30 cellular contexts compared by ENCODE assay signal in the genomic region with DNA sequence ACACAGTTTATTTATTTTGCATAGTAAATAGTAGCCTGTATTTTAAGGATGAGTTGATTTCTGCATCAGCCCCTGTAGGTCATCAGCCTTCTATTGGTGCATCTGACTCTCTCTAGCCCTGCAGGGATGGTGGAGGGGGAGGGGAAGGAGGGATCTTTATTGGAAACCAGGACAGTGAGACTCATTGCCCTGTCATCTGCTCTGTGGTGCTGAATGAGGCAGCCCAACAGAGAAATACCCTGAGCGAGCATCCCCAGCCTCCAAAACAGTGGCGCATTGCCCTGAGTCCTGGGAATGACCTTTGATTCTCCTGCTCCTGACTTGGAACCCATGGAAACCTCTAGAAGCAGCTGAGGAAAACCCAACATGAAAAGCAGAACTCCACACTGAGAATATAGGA. TPM values are rescaled to one million over a fixed set of nuclear protein-coding genes. Genes with fewer than 3 reads are reported as not detected.
"Had no signal": no experiment of that assay in that cellular context is flagged by ENCODE, and none has a peak within 500 bp of the region (broad histone marks: within the 10 kb centered on the region; RNA-seq: fewer than 3 reads in every experiment).

No MANE protein-coding gene starts in this region.

- H3K36me3 Mint-ChIP-seq: activated CD8-positive, alpha-beta memory T cell treated with anti-CD3 and anti-CD28 coated beads, Interleukin-2, amount 10 ng/mL, durations not matched to agents 7 days and 5 days; activated naive CD4-positive, alpha-beta T cell treated with anti-CD3 and anti-CD28 coated beads, Interleukin-2, amount 50 U/mL, for 72 hours had no signal

- H3K9me3 ChIP-seq: MG63, SJSA1 had no signal

- H3K27ac Mint-ChIP-seq: activated B cell treated with CpG ODN at 0.5 μM for 24 hours; activated CD4-positive, alpha-beta T cell treated with anti-CD3 and anti-CD28 coated beads, Interleukin-2, amount 10 ng/mL, durations not matched to agents 24 days and 14 days; activated CD8-positive, alpha-beta memory T cell treated with anti-CD3 and anti-CD28 coated beads, Interleukin-2, amount 10 ng/mL, durations not matched to agents 7 days and 5 days; activated naive CD4-positive, alpha-beta T cell treated with anti-CD3 and anti-CD28 coated beads, Interleukin-2, amount 50 U/mL, for 72 hours; activated naive CD8-positive, alpha-beta T cell treated with anti-CD3 and anti-CD28 coated beads, Interleukin-2, amount 50 U/mL, for 24 hours; T-helper 1 cell treated with Interleukin-12 subunit alpha and Interleukin-12 subunit beta and Interleukin-4 antibody, amounts not matched to agents 30 μg/mL and 1 μg/mL, for 36 hours had no signal

- DNase-seq: activated B cell treated with CpG ODN at 0.5 μM for 24 hours; activated CD4-positive, alpha-beta T cell treated with anti-CD3 and anti-CD28 coated beads for 1 hour; activated CD4-positive, alpha-beta T cell treated with anti-CD3 and anti-CD28 coated beads, Interleukin-2, amount 10 ng/mL, durations not matched to agents 24 days and 14 days; activated CD4-positive, alpha-beta T cell treated with anti-CD3 and anti-CD28 coated beads, Interleukin-2, amount 50 U/mL, for 48 hours; activated CD8-positive, alpha-beta memory T cell treated with anti-CD3 and anti-CD28 coated beads, Interleukin-2, amount 10 ng/mL, durations not matched to agents 7 days and 5 days; activated effector memory CD4-positive, alpha-beta T cell treated with anti-CD3 and anti-CD28 coated beads, Interleukin-2, amount 50 U/mL, for 16 hours; activated naive CD4-positive, alpha-beta T cell treated with Interleukin-2 at 50 U/mL for 16 hours; activated naive CD8-positive, alpha-beta T cell treated with anti-CD3 and anti-CD28 coated beads, Interleukin-2, amount 50 U/mL, for 24 hours; activated T-cell treated with anti-CD3 and anti-CD28 coated beads, Interleukin-2, amount 50 U/mL, for 4 hours; amniotic stem cell; MG63; MV-4-11; NCI-H1092 treated with DMSO at 0.1 percent for 48 hours; NCI-H1417 treated with DMSO at 0.1 percent for 48 hours; NCI-H1694; NCI-H2029; NCI-H2107; NCI-H2171 treated with DMSO at 0.1 percent for 48 hours; NCI-H226; NCI-H526; SHP77 had no signal

- FAIRE-seq: astrocyte, RCC 7860 had no signal

- H3K4me3 Mint-ChIP-seq: activated B cell treated with CpG ODN at 0.5 μM for 24 hours; activated CD4-positive, alpha-beta T cell treated with anti-CD3 and anti-CD28 coated beads, Interleukin-2, amount 10 ng/mL, durations not matched to agents 24 days and 14 days; activated CD8-positive, alpha-beta memory T cell treated with anti-CD3 and anti-CD28 coated beads, Interleukin-2, amount 10 ng/mL, durations not matched to agents 7 days and 5 days; activated naive CD8-positive, alpha-beta T cell treated with anti-CD3 and anti-CD28 coated beads, Interleukin-2, amount 50 U/mL, for 24 hours; activated T-cell treated with anti-CD3 and anti-CD28 coated beads, Interleukin-2, amount 50 U/mL, for 4 hours; brain; T-helper 1 cell treated with Interleukin-12 subunit alpha and Interleukin-12 subunit beta and Interleukin-4 antibody, amounts not matched to agents 30 μg/mL and 1 μg/mL, for 36 hours had no signal

- H3K4me3 ChIP-seq: cardiac muscle cell, MG63, SJSA1 had no signal

- H3K27ac ChIP-seq: cardiac muscle cell, KMS-11, SJSA1 had no signal

- H3K36me3 ChIP-seq: cardiac muscle cell, MG63, SJSA1 had no signal

- H3K9ac ChIP-seq: KMS-11 had no signal

- H3K9me3 Mint-ChIP-seq: activated B cell treated with CpG ODN at 0.5 μM for 24 hours; activated CD4-positive, alpha-beta T cell treated with anti-CD3 and anti-CD28 coated beads, Interleukin-2, amount 10 ng/mL, durations not matched to agents 24 days and 14 days; activated naive CD4-positive, alpha-beta T cell treated with anti-CD3 and anti-CD28 coated beads, Interleukin-2, amount 50 U/mL, for 72 hours; activated naive CD8-positive, alpha-beta T cell treated with anti-CD3 and anti-CD28 coated beads, Interleukin-2, amount 50 U/mL, for 24 hours; activated T-cell treated with anti-CD3 and anti-CD28 coated beads, Interleukin-2, amount 50 U/mL, for 4 hours; T-helper 1 cell treated with Interleukin-12 subunit alpha and Interleukin-12 subunit beta and Interleukin-4 antibody, amounts not matched to agents 30 μg/mL and 1 μg/mL, for 36 hours had no signal

- H3K4me2 ChIP-seq: KMS-11 had no signal

- ATAC-seq: activated CD8-positive, alpha-beta memory T cell treated with anti-CD3 and anti-CD28 coated beads, Interleukin-2, amount 10 ng/mL, durations not matched to agents 7 days and 5 days; activated naive CD4-positive, alpha-beta T cell treated with anti-CD3 and anti-CD28 coated beads, Interleukin-2, amount 50 U/mL, for 72 hours; activated naive CD8-positive, alpha-beta T cell treated with anti-CD3 and anti-CD28 coated beads, Interleukin-2, amount 50 U/mL, for 24 hours; activated T-cell treated with anti-CD3 and anti-CD28 coated beads, Interleukin-2, amount 50 U/mL, for 4 hours had no signal

RNA-seq across cellular contexts. Expression of gene STH, which starts 45.5 kb away (rescaled TPM):
- total RNA-seq: activated B cell treated with CpG ODN at 0.5 μM for 24 hours; activated CD4-positive, alpha-beta T cell treated with anti-CD3 and anti-CD28 coated beads, Interleukin-2, amount 10 ng/mL, durations not matched to agents 24 days and 14 days; activated CD8-positive, alpha-beta memory T cell treated with anti-CD3 and anti-CD28 coated beads, Interleukin-2, amount 10 ng/mL, durations not matched to agents 7 days and 5 days; activated naive CD4-positive, alpha-beta T cell treated with anti-CD3 and anti-CD28 coated beads, Interleukin-2, amount 50 U/mL, for 72 hours; activated T-cell treated with anti-CD3 and anti-CD28 coated beads, Interleukin-2, amount 50 U/mL, for 4 hours; astrocyte; cardiac muscle cell; NCI-H460; SJSA1 had no signal
